ENCODE assay signal across 8 cellular contexts in genomic region chr9:127828262-127829031, GRCh38. TPM values are rescaled to one million over a fixed set of nuclear protein-coding genes. Genes with fewer than 3 reads are reported as not detected.
DNase-seq lines count a peak whose midpoint lies in the region; ATAC-seq and TF ChIP-seq lines count a peak whose summit lies in the region.

No MANE protein-coding gene starts in this region.

- peaks cover 4 to 18% of the 10 kb centered on the region in 2 donors for H3K4me1 ChIP-seq in mucosa of rectum (ENCODE audit: control insufficient read depth in 2 of 2, insufficient read depth in 2 of 2, low read length in 2 of 2)
- H3K4me1 ChIP-seq in aorta (ENCODE audit: control insufficient read depth in 1 of 2, insufficient read depth in 2 of 2, low read length in 2 of 2) = no peaks in the 10 kb centered on the region

- no peak for TF ChIP-seq CTCF in AG04450 (IDR thresholded peaks at IDR 0.05; ENCODE audit: low read depth, low read length)

- 16 to 21% methylated on average over 32 to 34 of the region's 34 CpGs for WGBS in aorta, 2 donors

- ATAC-seq in esophagus mucosa = peak; percentile 74
- ATAC-seq in aorta (ENCODE audit: low FRiP score) = peak; percentile 90
- ATAC-seq in HG02973 (IDR thresholded peaks at IDR 0.05; ENCODE audit: unreplicated experiment) = no peak
- no peak for ATAC-seq in GM18858 (IDR thresholded peaks at IDR 0.05; ENCODE audit: unreplicated experiment)

- H3K4me3 ChIP-seq in AG04450 (ENCODE audit: low read depth, low read length) (peak overlapping the region; percentile 20), mucosa of rectum (ENCODE audit: low read length in 2 of 2) (peak overlapping the region; percentile 53 to 57), aorta (ENCODE audit: low read length in 2 of 2) (no peak overlapping the region)

- H3K9ac ChIP-seq in mucosa of rectum (ENCODE audit: low read depth in 1 of 2, low read length in 2 of 2) = peak overlapping the region in 1 of 2 donors; percentile 59

- POLR2A ChIA-PET in AG04450 (lab: Yijun Ruan, JAX) = interaction anchor here (0.6 to 1.3 kb wide), 6 partner anchors 9 to 263 kb away, joined by 3 to 7 read pairs (median 5); partner anchors contain the start of genes ENG and FPGS

- H3K36me3 ChIP-seq in mucosa of rectum (ENCODE audit: control insufficient read depth in 2 of 2, insufficient read depth in 2 of 2, low read length in 2 of 2) (peaks cover 4 to 11% of the 10 kb centered on the region in 2 donors), aorta (ENCODE audit: control insufficient read depth in 1 of 2, insufficient read depth in 2 of 2, low read length in 1 of 2) (peaks cover 0 to 2% of the 10 kb centered on the region in 2 donors)

- no peaks in the 10 kb centered on the region for H3K9me3 ChIP-seq in AG04450 (ENCODE audit: control insufficient read depth, insufficient read depth, low read length)
- no peaks in the 10 kb centered on the region for H3K9me3 ChIP-seq in mucosa of rectum (ENCODE audit: control insufficient read depth in 2 of 2, low read length in 2 of 2)
- H3K9me3 ChIP-seq in aorta (ENCODE audit: control insufficient read depth, low read length) = no peaks in the 10 kb centered on the region

- CTCF ChIA-PET in AG04450 (lab: Charles Lee) = interaction anchor here (0.6 to 1.3 kb wide), 3 partner anchors 28 to 43 kb away, joined by 3 to 4 read pairs (median 3); no protein-coding TSS in a partner anchor

- DNase-seq in AG04450 (ENCODE audit: low read depth, low spot score) (no peak), NCI-H146 treated with DMSO at 0.1 percent for 48 hours (lab: John Stamatoyannopoulos, UW; ENCODE audit: unreplicated experiment) (peak; percentile 42), aorta (peak; percentile 94 to 95), NCI-H1048 (lab: John Stamatoyannopoulos, UW) (no peak)

- intact Hi-C loops in aorta (cut with DNase I) = loop anchor here (5.0 kb wide), 2 partner anchors 34 to 44 kb away; no protein-coding TSS in a partner anchor

- H3K27me3 ChIP-seq in AG04450 (ENCODE audit: control insufficient read depth, insufficient read depth, low read length) (no peaks in the 10 kb centered on the region), mucosa of rectum (ENCODE audit: control insufficient read depth in 2 of 2, insufficient read depth in 2 of 2, low read length in 2 of 2) (no peaks in the 10 kb centered on the region), aorta (ENCODE audit: control insufficient read depth in 1 of 2, insufficient read depth in 2 of 2, low read length in 1 of 2) (no peaks in the 10 kb centered on the region)

- H3K27ac ChIP-seq in AG04450 (ENCODE audit: low read depth, low read length) (peak overlapping the region; percentile 70), mucosa of rectum (ENCODE audit: low read depth in 2 of 2, low read length in 2 of 2) (peak overlapping the region; percentile 53 to 82), aorta (ENCODE audit: low read depth in 1 of 2, low read length in 2 of 2) (peak overlapping the region; percentile 29 to 70)

RNA-seq across cellular contexts. Expression of gene FPGS, which starts 25.8 kb away (rescaled TPM):
- polyA plus RNA-seq in AG04450 (2011; rRNA removed) (24.8 and 34.6 TPM in 2 replicates), aorta (100 to 1,000 TPM in 1 of 2 donors, 10 to 100 TPM in 1; 15.2 to 116 TPM)
- 36.9 and 48.0 TPM in 2 replicates for polyA minus RNA-seq in AG04450 (2011; rRNA and poly(A)+ RNA removed)
- total RNA-seq in esophagus mucosa (28.3 TPM), aorta (10 to 100 TPM; 61.9 to 77.7 TPM)

RNA-seq across cellular contexts. Expression of gene ENG, which starts 26.0 kb away (rescaled TPM):
- 17.2 and 34.2 TPM in 2 replicates for polyA plus RNA-seq in AG04450 (2011; rRNA removed)
- polyA minus RNA-seq in AG04450 (2011; rRNA and poly(A)+ RNA removed) = 29.1 and 34.5 TPM in 2 replicates
- 14.3 TPM for total RNA-seq in esophagus mucosa
- 100 to 1,000 TPM; 339 to 538 TPM for total RNA-seq in aorta
- polyA plus RNA-seq in aorta = 100 to 1,000 TPM in 1 of 2 donors, 10 to 100 TPM in 1; 46.1 to 191 TPM

RNA-seq across cellular contexts. Expression of gene CDK9, which starts 42.6 kb away (rescaled TPM):
- polyA plus RNA-seq in AG04450 (2011; rRNA removed) (38.2 and 45.9 TPM in 2 replicates), aorta (100 to 1,000 TPM in 1 of 2 donors, 10 to 100 TPM in 1; 29.3 to 115 TPM)
- 47.9 and 58.9 TPM in 2 replicates for polyA minus RNA-seq in AG04450 (2011; rRNA and poly(A)+ RNA removed)
- total RNA-seq in esophagus mucosa (38.3 TPM), aorta (100 to 1,000 TPM; 103 to 131 TPM)

RNA-seq across cellular contexts. Expression of gene AK1, which starts 49.0 kb away (rescaled TPM):
- 75.9 and 93.9 TPM in 2 replicates for polyA plus RNA-seq in AG04450 (2011; rRNA removed)
- polyA minus RNA-seq in AG04450 (2011; rRNA and poly(A)+ RNA removed) = 24.9 and 43.3 TPM in 2 replicates
- 39.9 TPM for total RNA-seq in esophagus mucosa
- 10 to 100 TPM; 92.4 to 99.5 TPM for total RNA-seq in aorta
- 100 to 1,000 TPM; 111 to 168 TPM for polyA plus RNA-seq in aorta

RNA-seq across cellular contexts. Expression of gene SH2D3C, which starts 50.0 kb away (rescaled TPM):
- polyA plus RNA-seq in AG04450 (2011; rRNA removed) (not detected in 2 replicates), aorta (1 to 10 TPM in 1 of 2 donors, under 1 TPM in 1; 0.13 to 2.0 TPM)
- not detected in 2 replicates for polyA minus RNA-seq in AG04450 (2011; rRNA and poly(A)+ RNA removed)
- total RNA-seq in esophagus mucosa (1.9 TPM), aorta (10 to 100 TPM; 19.7 to 34.8 TPM)

Comparison
In these comparisons a context has a peak if more than half of its experiments do, and no peak if none do; other contexts are left out.
1. DNase-seq: peak in NCI-H146 treated with DMSO at 0.1 percent for 48 hours (single experiment) and aorta (2 of 2); none in AG04450 (single experiment) and NCI-H1048 (single experiment).
2. H3K4me3 ChIP-seq: peak in AG04450 (single experiment) and mucosa of rectum (2 of 2); none in aorta (0 of 2).
3. ATAC-seq: peak in esophagus mucosa (single experiment) and aorta (single experiment); none in HG02973 (single experiment) and GM18858 (single experiment).
4. RNA of gene ENG, which starts 26.0 kb away (total RNA-seq): 339 to 538 TPM in aorta; 14.3 TPM in esophagus mucosa (single experiment); every median in the first group is over 10 times any median in the second.
5. Peak in every context shown above with its lines, with median percentiles within 50 percentile points of each other: H3K27ac ChIP-seq.